In the genomic region with DNA sequence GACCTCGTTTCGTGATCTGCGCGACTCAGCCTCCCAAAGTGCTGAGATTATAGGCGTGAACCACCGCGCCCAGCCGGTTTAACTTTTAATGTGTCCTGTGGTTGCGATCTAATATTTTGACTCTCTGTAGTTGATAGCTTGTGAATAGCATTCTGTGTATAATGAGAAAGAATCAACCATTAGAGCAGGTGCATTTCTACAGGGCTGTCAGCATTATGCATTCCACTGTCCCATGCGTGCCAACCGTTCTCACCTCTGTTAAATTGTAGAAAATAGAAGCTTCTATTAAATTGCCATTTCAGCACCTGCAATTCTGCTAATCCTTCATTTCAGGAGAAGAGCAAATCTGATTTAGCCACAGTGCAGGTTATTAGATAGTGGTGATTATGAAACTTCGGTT, we compare ENCODE assay signal across 22 cellular contexts.
"Had no signal": no experiment of that assay in that cellular context is flagged by ENCODE, and none has a peak within 500 bp of the region (broad histone marks: within the 10 kb centered on the region; RNA-seq: fewer than 3 reads in every experiment).

No MANE protein-coding gene starts in this region.

- H3K9me3 ChIP-seq: left lung, right lobe of liver, stomach, thoracic aorta, tibial artery, upper lobe of right lung had no signal

- H3K27ac ChIP-seq: heart right ventricle, hepatocyte, left lung, right atrium auricular region, right lobe of liver, stomach, thoracic aorta, tibial artery, upper lobe of right lung had no signal

- H3K4me1 ChIP-seq: heart right ventricle, left lung, right atrium auricular region, right lobe of liver, stomach, tibial artery, upper lobe of right lung had no signal

- H3K4me3 Mint-ChIP-seq: mesothelial cell of epicardium; naive B cell; natural killer cell treated with Interleukin-12 subunit alpha and Interleukin-12 subunit beta and Interleukin-15 and Interleukin-18, amount 100 ng/mL, for 72 hours; stimulated activated naive B cell treated with anti-CD40 and anti-IgM and Interleukin-4, amounts not matched to agents 10 μg/mL and 1 μg/mL and 100 μg/mL, for 72 hours had no signal

- H3K4me1 Mint-ChIP-seq: naive B cell; stimulated activated naive B cell treated with anti-CD40 and anti-IgM and Interleukin-4, amounts not matched to agents 10 μg/mL and 1 μg/mL and 100 μg/mL, for 72 hours had no signal

- H3K36me3 Mint-ChIP-seq: mesothelial cell of epicardium; naive B cell; natural killer cell treated with Interleukin-12 subunit alpha and Interleukin-12 subunit beta and Interleukin-15 and Interleukin-18, amount 100 ng/mL, for 72 hours; stimulated activated naive B cell treated with anti-CD40 and anti-IgM and Interleukin-4, amounts not matched to agents 10 μg/mL and 1 μg/mL and 100 μg/mL, for 72 hours had no signal

- H3K27ac Mint-ChIP-seq: mesothelial cell of epicardium; naive B cell; natural killer cell treated with Interleukin-12 subunit alpha and Interleukin-12 subunit beta and Interleukin-15 and Interleukin-18, amount 100 ng/mL, for 72 hours; progenitor cell of endocrine pancreas; stimulated activated naive B cell treated with anti-CD40 and anti-IgM and Interleukin-4, amounts not matched to agents 10 μg/mL and 1 μg/mL and 100 μg/mL, for 72 hours had no signal

- H3K9me3 Mint-ChIP-seq: natural killer cell treated with Interleukin-12 subunit alpha and Interleukin-12 subunit beta and Interleukin-15 and Interleukin-18, amount 100 ng/mL, for 72 hours had no signal

- H3K36me3 ChIP-seq: heart right ventricle, left lung, right atrium auricular region, right lobe of liver, stomach, thoracic aorta, tibial artery, upper lobe of right lung had no signal

- H3K27me3 ChIP-seq: hepatocyte, right atrium auricular region, right lobe of liver, upper lobe of right lung had no signal

- ATAC-seq: heart right ventricle; natural killer cell treated with Interleukin-12 subunit alpha and Interleukin-12 subunit beta and Interleukin-15 and Interleukin-18, amount 100 ng/mL, for 72 hours; right lobe of liver; upper lobe of right lung had no signal

- H3K4me3 ChIP-seq: heart right ventricle, hepatocyte, left lung, lung, right atrium auricular region, right lobe of liver, smooth muscle cell, stomach, thoracic aorta, tibial artery, upper lobe of right lung had no signal

- DNase-seq: heart right ventricle; islet precursor cell; left cardiac atrium; left lung; naive B cell; right lobe of liver; stimulated activated CD4-positive, alpha-beta T cell treated with anti-CD3 and anti-CD28 coated beads, Interleukin-1b, Interleukin-23, amount 100 ng/mL, for 48 hours; stimulated activated CD4-positive, alpha-beta T cell treated with anti-CD3 and anti-CD28 coated beads, Interleukin-4, amount 100 ng/mL, for 4 hours; stimulated activated CD8-positive, alpha-beta memory T cell treated with anti-CD3 and anti-CD28 coated beads, Interleukin-4, amount 100 ng/mL, for 48 hours; stimulated activated naive B cell treated with anti-CD40 and anti-IgM and Interleukin-4, amounts not matched to agents 10 μg/mL and 1 μg/mL and 100 μg/mL, for 72 hours; stimulated activated naive CD8-positive, alpha-beta T cell treated with anti-CD3 and anti-CD28 coated beads, Interleukin-15, Interleukin-2, amounts not matched to agents 100 U/mL and 50 U/mL, for 24 hours; stomach; tibial artery; upper lobe of right lung had no signal
